8 cellular contexts compared by ENCODE assay signal in genomic region chr12:106302401-106303201, GRCh38. TPM values are rescaled to one million over a fixed set of nuclear protein-coding genes. Genes with fewer than 3 reads are reported as not detected.
DNase-seq lines count a peak whose midpoint lies in the region; ATAC-seq and TF ChIP-seq lines count a peak whose summit lies in the region.

Gene TCP11L2 (plus strand): TSS chr12:106302733. CDS start chr12:106311076, 8,343 bp downstream.

- DNase-seq in BE2C, result peak; percentile 81
- DNase-seq in NCI-H82 treated with DMSO at 0.1 percent for 48 hours (lab: John Stamatoyannopoulos, UW; ENCODE audit: unreplicated experiment), result peak; percentile 57
- peak; percentile 91 for DNase-seq in activated CD8-positive, alpha-beta T cell treated with anti-CD3 and anti-CD28 coated beads, Interleukin-2, amount 10 ng/mL, durations not matched to agents 7 days and 5 days
- DNase-seq in ecto neural progenitor cell (ENCODE audit: low spot score), result peak; percentile 94
- peak; percentile 93 for DNase-seq in lower lobe of right lung
- DNase-seq in stimulated activated CD4-positive, alpha-beta T cell treated with anti-CD3 and anti-CD28 coated beads, Interleukin-4, amount 100 ng/mL, for 48 hours (ENCODE audit: low read depth in 2 of 2), result peak; percentile 82 to 86

- H3K36me3 ChIP-seq in BE2C (no peaks in the 10 kb centered on the region), lower lobe of right lung (no peaks in the 10 kb centered on the region)

- H3K27me3 Mint-ChIP-seq in activated CD8-positive, alpha-beta T cell treated with anti-CD3 and anti-CD28 coated beads, Interleukin-2, amount 10 ng/mL, durations not matched to agents 7 days and 5 days (ENCODE audit: low read depth), result no peaks in the 10 kb centered on the region

- POLR2A ChIA-PET in activated CD8-positive, alpha-beta T cell treated with anti-CD3 and anti-CD28 coated beads, Interleukin-2, amount 10 ng/mL, durations not matched to agents 7 days and 5 days (lab: Charles Lee), result interaction anchor here (0.6 to 1.5 kb wide), 6 partner anchors 9 to 1382 kb away, joined by 3 to 6 read pairs (median 3); partner anchors contain the start of gene POLR3B

- intact Hi-C loops in lower lobe of right lung (cut with DNase I), result loop anchor here (10.0 kb wide), 1 partner anchor 52 kb away; the partner anchor contains the start of gene POLR3B

- peaks cover 7% of the 10 kb centered on the region; the same call in 1 of the 2 replicates for H3K4me1 ChIP-seq in BE2C
- peaks cover 60% of the 10 kb centered on the region for H3K4me1 ChIP-seq in lower lobe of right lung

- H3K4me3 ChIP-seq in BE2C (ENCODE audit: low read depth, low read length), result peak within 1 kb of the TSS; percentile 84
- peak within 1 kb of the TSS; percentile 97 for H3K4me3 ChIP-seq in lower lobe of right lung

- no peaks in the 10 kb centered on the region for H3K36me3 Mint-ChIP-seq in activated CD8-positive, alpha-beta T cell treated with anti-CD3 and anti-CD28 coated beads, Interleukin-2, amount 10 ng/mL, durations not matched to agents 7 days and 5 days (ENCODE audit: low read depth)

- peak within 1 kb of the TSS; percentile 87 for H3K4me3 Mint-ChIP-seq in activated CD8-positive, alpha-beta T cell treated with anti-CD3 and anti-CD28 coated beads, Interleukin-2, amount 10 ng/mL, durations not matched to agents 7 days and 5 days

- peaks cover 32% of the 10 kb centered on the region for H3K4me1 Mint-ChIP-seq in activated CD8-positive, alpha-beta T cell treated with anti-CD3 and anti-CD28 coated beads, Interleukin-2, amount 10 ng/mL, durations not matched to agents 7 days and 5 days (ENCODE audit: low read depth)

- TF ChIP-seq CTCF in BE2C (IDR thresholded peaks at IDR 0.05; ENCODE audit: low read depth, low read length) (no peak), lower lobe of right lung (IDR thresholded peaks at IDR 0.05) (no peak)

- peak within 1 kb of the TSS; percentile 100 for H3K27ac Mint-ChIP-seq in activated CD8-positive, alpha-beta T cell treated with anti-CD3 and anti-CD28 coated beads, Interleukin-2, amount 10 ng/mL, durations not matched to agents 7 days and 5 days

- ATAC-seq in GM19351 (IDR thresholded peaks at IDR 0.05; ENCODE audit: unreplicated experiment) (peak; percentile 67), HG03460 (IDR thresholded peaks at IDR 0.05; ENCODE audit: unreplicated experiment) (peak; percentile 71), lower lobe of right lung (peak; percentile 93 to 95)
- ATAC-seq in activated CD8-positive, alpha-beta T cell treated with anti-CD3 and anti-CD28 coated beads, Interleukin-2, amount 10 ng/mL, durations not matched to agents 7 days and 5 days, result peak; percentile 75

- peaks cover 3% of the 10 kb centered on the region; the same call in 1 of the 2 replicates for H3K27me3 ChIP-seq in BE2C
- no peaks in the 10 kb centered on the region for H3K27me3 ChIP-seq in lower lobe of right lung (ENCODE audit: low read depth)

- CTCF ChIA-PET in activated CD8-positive, alpha-beta T cell treated with anti-CD3 and anti-CD28 coated beads, Interleukin-2, amount 10 ng/mL, durations not matched to agents 7 days and 5 days (lab: Charles Lee), result interaction anchor here (0.9 to 5.0 kb wide), 6 partner anchors 13 to 540 kb away, joined by 3 to 23 read pairs (median 6); partner anchors contain the start of gene POLR3B

- H3K9me3 Mint-ChIP-seq in activated CD8-positive, alpha-beta T cell treated with anti-CD3 and anti-CD28 coated beads, Interleukin-2, amount 10 ng/mL, durations not matched to agents 7 days and 5 days (ENCODE audit: insufficient read depth), result no peaks in the 10 kb centered on the region

- peaks cover 2% of the 10 kb centered on the region; the same call in 1 of the 2 replicates for H3K9me3 ChIP-seq in BE2C
- no peaks in the 10 kb centered on the region for H3K9me3 ChIP-seq in lower lobe of right lung

- peak within 1 kb of the TSS; percentile 98 for H3K27ac ChIP-seq in lower lobe of right lung

RNA-seq across cellular contexts. Expression of gene TCP11L2, which starts in this region (rescaled TPM):
- 1.2 TPM for polyA plus RNA-seq in BE2C (2012; ENCODE audit: insufficient read depth, insufficient read length, low read depth)
- 1 to 10 TPM; 5.9 to 6.4 TPM for total RNA-seq in activated CD8-positive, alpha-beta T cell treated with anti-CD3 and anti-CD28 coated beads, Interleukin-2, amount 10 ng/mL, durations not matched to agents 7 days and 5 days
- 56.1 TPM for total RNA-seq in lower lobe of right lung

Comparison
In these comparisons a context has a peak if more than half of its experiments do, and no peak if none do; other contexts are left out.
1. Peak in every context shown above with its lines: DNase-seq, ATAC-seq, H3K4me3 ChIP-seq and H3K27ac ChIP-seq.